ENCODE assay signal across 8 cellular contexts in genomic region chr4:103074598-103075434, GRCh38. TPM values are rescaled to one million over a fixed set of nuclear protein-coding genes. Genes with fewer than 3 reads are reported as not detected.
DNase-seq lines count a peak whose midpoint lies in the region; ATAC-seq and TF ChIP-seq lines count a peak whose summit lies in the region.

No MANE protein-coding gene starts in this region.

- peak overlapping the region in 10 of 11 experiments; percentile 90 to 98 (median 95); a peak in 17 of 22 replicates for H3K27ac ChIP-seq in BLaER1 treated with 17β-estradiol and CSF1 and Interleukin-3, amounts not matched to agents 10 nM and 100 nM
- H3K27ac ChIP-seq in HUES6 (ENCODE audit: low read depth, low read length) = no peak overlapping the region

- H3K27me3 Mint-ChIP-seq in chondrocyte (ENCODE audit: low read depth) = no peaks in the 10 kb centered on the region

- H3K27ac Mint-ChIP-seq in chondrocyte (ENCODE audit: unreplicated experiment) = peak overlapping the region; percentile 98

- no peak for DNase-seq in chondrocyte (ENCODE audit: low spot score)
- DNase-seq in NCI-H187 (lab: John Stamatoyannopoulos, UW) = no peak
- DNase-seq in stimulated activated CD4-positive, alpha-beta T cell treated with anti-CD3 and anti-CD28 coated beads, Interleukin-2, amount 100 ng/mL, for 24 hours = no peak
- no peak for DNase-seq in DMS 273 (lab: John Stamatoyannopoulos, UW; ENCODE audit: unreplicated experiment)
- DNase-seq in NCI-H1048 (lab: John Stamatoyannopoulos, UW) = no peak

- H3K9me3 Mint-ChIP-seq in chondrocyte (ENCODE audit: low read depth) = no peaks in the 10 kb centered on the region

- peaks cover 31% of the 10 kb centered on the region for H3K4me1 Mint-ChIP-seq in chondrocyte (ENCODE audit: low read depth)

- peaks cover 0 to 6% (median 0%) of the 10 kb centered on the region in 11 experiments; a peak in 1 of 22 replicates for H3K27me3 ChIP-seq in BLaER1 treated with 17β-estradiol and CSF1 and Interleukin-3, amounts not matched to agents 10 nM and 100 nM
- peaks cover 30% of the 10 kb centered on the region for H3K27me3 ChIP-seq in HUES6 (ENCODE audit: control insufficient read depth, insufficient read depth, low read length)

- H3K9ac ChIP-seq in BLaER1 treated with 17β-estradiol and CSF1 and Interleukin-3, amounts not matched to agents 10 nM and 100 nM = peak overlapping the region in 10 of 11 experiments; percentile 90 to 98 (median 94); a peak in 19 of 22 replicates
- H3K9ac ChIP-seq in HUES6 (ENCODE audit: low read length) = no peak overlapping the region

- H3K4me3 ChIP-seq in BLaER1 treated with 17β-estradiol and CSF1 and Interleukin-3, amounts not matched to agents 10 nM and 100 nM = peak overlapping the region in 9 of 10 experiments; percentile 67 to 86 (median 81); a peak in 18 of 20 replicates
- peak overlapping the region; percentile 85; the same call in 1 of the 2 replicates for H3K4me3 ChIP-seq in HUES6 (ENCODE audit: low read depth, low read length)

- H3K36me3 Mint-ChIP-seq in chondrocyte (ENCODE audit: low read depth) = no peaks in the 10 kb centered on the region

- H3K4me3 Mint-ChIP-seq in chondrocyte (ENCODE audit: unreplicated experiment) = peak overlapping the region; percentile 98

- H4K20me1 ChIP-seq in BLaER1 treated with 17β-estradiol and CSF1 and Interleukin-3, amounts not matched to agents 10 nM and 100 nM = peaks cover 0 to 36% (median 5%) of the 10 kb centered on the region in 11 experiments; a peak in 6 of 22 replicates

- H3K9me3 ChIP-seq in BLaER1 treated with 17β-estradiol and CSF1 and Interleukin-3, amounts not matched to agents 10 nM and 100 nM (replicated peaks in 1 of 11) = peaks cover 0 to 12% (median 0%) of the 10 kb centered on the region in 11 experiments; a peak in 4 of 22 replicates
- no peaks in the 10 kb centered on the region for H3K9me3 ChIP-seq in HUES6 (ENCODE audit: control insufficient read depth, insufficient read depth, low read depth, low read length)

- peak overlapping the region; percentile 77 to 95 (median 83) for H3K4me2 ChIP-seq in BLaER1 treated with 17β-estradiol and CSF1 and Interleukin-3, amounts not matched to agents 10 nM and 100 nM

- peak; percentile 29 for ATAC-seq in GM19438 (IDR thresholded peaks at IDR 0.05; ENCODE audit: low read depth, unreplicated experiment)

- TF ChIP-seq CTCF in chondrocyte (IDR thresholded peaks at IDR 0.05) = no peak

- H3K36me3 ChIP-seq in BLaER1 treated with 17β-estradiol and CSF1 and Interleukin-3, amounts not matched to agents 10 nM and 100 nM = peaks cover 0 to 42% (median 18%) of the 10 kb centered on the region in 11 experiments; a peak in 18 of 22 replicates
- H3K36me3 ChIP-seq in HUES6 (ENCODE audit: control insufficient read depth, insufficient read depth, low read length) = no peaks in the 10 kb centered on the region; the same call in 1 of the 2 replicates

- H3K4me1 ChIP-seq in BLaER1 treated with 17β-estradiol and CSF1 and Interleukin-3, amounts not matched to agents 10 nM and 100 nM = peaks cover 25 to 32% (median 30%) of the 10 kb centered on the region in 10 experiments
- H3K4me1 ChIP-seq in HUES6 (ENCODE audit: control insufficient read depth, insufficient read depth, low read length) = peaks cover 10% of the 10 kb centered on the region

RNA-seq across cellular contexts. Expression of gene SLC9B2, which starts 1.7 kb away (rescaled TPM):
- 18.7 to 21.7 TPM (median 20.3 TPM) in 3 replicates for total RNA-seq in chondrocyte

RNA-seq across cellular contexts. Expression of gene BDH2, which starts 24.8 kb away (rescaled TPM):
- total RNA-seq in chondrocyte = 25.5 to 45.9 TPM (median 27.5 TPM) in 3 replicates

RNA-seq across cellular contexts. Expression of gene SLC9B1, which starts 55.3 kb away (rescaled TPM):
- 1.1 to 1.3 TPM (median 1.1 TPM) in 3 replicates for total RNA-seq in chondrocyte
